Comparison of ENCODE assay signal across 13 cellular contexts in genomic region chr5:102277059-102277621, GRCh38.
"Had no signal": no experiment of that assay in that cellular context is flagged by ENCODE, and none has a peak within 500 bp of the region (broad histone marks: within the 10 kb centered on the region; RNA-seq: fewer than 3 reads in every experiment).

No MANE protein-coding gene starts in this region.

- H3K4me1 ChIP-seq: body of pancreas, right atrium auricular region had no signal

- H3K27me3 Mint-ChIP-seq: stimulated activated naive B cell treated with anti-CD40 and anti-IgM and Interleukin-4, amounts not matched to agents 10 μg/mL and 1 μg/mL and 100 μg/mL, for 72 hours had no signal

- H3K27me3 ChIP-seq: body of pancreas, heart right ventricle, right atrium auricular region had no signal

- H3K27ac Mint-ChIP-seq: activated naive CD4-positive, alpha-beta T cell treated with anti-CD3 and anti-CD28 coated beads, Interleukin-2, amount 50 U/mL, for 24 hours; stimulated activated naive B cell treated with anti-CD40 and anti-IgM and Interleukin-4, amounts not matched to agents 10 μg/mL and 1 μg/mL and 100 μg/mL, for 72 hours had no signal

- H3K4me1 Mint-ChIP-seq: activated naive CD4-positive, alpha-beta T cell treated with anti-CD3 and anti-CD28 coated beads, Interleukin-2, amount 50 U/mL, for 24 hours; stimulated activated naive B cell treated with anti-CD40 and anti-IgM and Interleukin-4, amounts not matched to agents 10 μg/mL and 1 μg/mL and 100 μg/mL, for 72 hours had no signal

- H3K4me3 Mint-ChIP-seq: activated naive CD4-positive, alpha-beta T cell treated with anti-CD3 and anti-CD28 coated beads, Interleukin-2, amount 50 U/mL, for 24 hours; central memory CD8-positive, alpha-beta T cell; stimulated activated naive B cell treated with anti-CD40 and anti-IgM and Interleukin-4, amounts not matched to agents 10 μg/mL and 1 μg/mL and 100 μg/mL, for 72 hours had no signal

- H3K4me3 ChIP-seq: body of pancreas, heart right ventricle, right atrium auricular region had no signal

- H3K36me3 ChIP-seq: heart right ventricle, right atrium auricular region had no signal

- ATAC-seq: activated CD4-positive, CD25-positive, alpha-beta regulatory T cell treated with anti-CD3 and anti-CD28 coated beads, Interleukin-2, amount 50 U/mL, for 24 hours; body of pancreas; heart right ventricle; stimulated activated naive B cell treated with anti-CD40 and anti-IgM and Interleukin-4, amounts not matched to agents 10 μg/mL and 1 μg/mL and 100 μg/mL, for 72 hours had no signal

- H3K27ac ChIP-seq: body of pancreas, heart right ventricle, right atrium auricular region had no signal

- H3K36me3 Mint-ChIP-seq: activated naive CD4-positive, alpha-beta T cell treated with anti-CD3 and anti-CD28 coated beads, Interleukin-2, amount 50 U/mL, for 24 hours; stimulated activated naive B cell treated with anti-CD40 and anti-IgM and Interleukin-4, amounts not matched to agents 10 μg/mL and 1 μg/mL and 100 μg/mL, for 72 hours had no signal

- DNase-seq: activated effector memory CD4-positive, alpha-beta T cell treated with Interleukin-2 at 50 U/mL for 16 hours; activated T-cell treated with anti-CD3 and anti-CD28 coated beads, Interleukin-2, amount 50 U/mL, for 1 hour; body of pancreas; cortex of kidney; effector CD8-positive, alpha-beta T cell; heart right ventricle; small intestine; stimulated activated naive B cell treated with anti-CD40 and anti-IgM and Interleukin-4, amounts not matched to agents 10 μg/mL and 1 μg/mL and 100 μg/mL, for 72 hours; T-helper 2 cell had no signal

- H3K9me3 Mint-ChIP-seq: activated naive CD4-positive, alpha-beta T cell treated with anti-CD3 and anti-CD28 coated beads, Interleukin-2, amount 50 U/mL, for 24 hours; central memory CD8-positive, alpha-beta T cell; stimulated activated naive B cell treated with anti-CD40 and anti-IgM and Interleukin-4, amounts not matched to agents 10 μg/mL and 1 μg/mL and 100 μg/mL, for 72 hours had no signal

- H3K9me3 ChIP-seq: body of pancreas, heart right ventricle, right atrium auricular region had no signal
